8 cellular contexts compared by ENCODE assay signal in genomic region chr17:55238931-55239297, GRCh38. TPM values are rescaled to one million over a fixed set of nuclear protein-coding genes. Genes with fewer than 3 reads are reported as not detected.
DNase-seq lines count a peak whose midpoint lies in the region; ATAC-seq, FAIRE-seq and TF ChIP-seq lines count a peak whose summit lies in the region.

No MANE protein-coding gene starts in this region.

- H3K9me3 ChIP-seq in CD4-positive, alpha-beta memory T cell (ENCODE audit: control insufficient read depth in 1 of 2, low read length in 2 of 2), result no peaks in the 10 kb centered on the region
- H3K9me3 ChIP-seq in pancreas, result no peaks in the 10 kb centered on the region

- ATAC-seq in GM21390 (IDR thresholded peaks at IDR 0.05; ENCODE audit: unreplicated experiment) (peak; percentile 30), pancreas (peak; percentile 12 to 70 (median 51))

- peaks cover 2 to 9% of the 10 kb centered on the region in 2 donors for H3K27me3 Mint-ChIP-seq in CD4-positive, alpha-beta memory T cell

- H3K9me3 Mint-ChIP-seq in CD4-positive, alpha-beta memory T cell, result no peaks in the 10 kb centered on the region

- TF ChIP-seq CTCF in LNCAP (IDR thresholded peaks at IDR 0.05) (0 out of 2 replicates have a peak, but pooled peaks have one; percentile 29), pancreas (IDR thresholded peaks at IDR 0.05) (no peak), GM10248 (IDR thresholded peaks at IDR 0.05; ENCODE audit: control extremely low read depth, extremely low read depth, low read depth, missing control alignments) (no peak)

- DNase-seq in CD4-positive, alpha-beta memory T cell, result no peak
- peak; percentile 2 to 10 for DNase-seq in activated CD4-positive, alpha-beta T cell treated with anti-CD3 and anti-CD28 coated beads, Interleukin-2, amount 50 U/mL, for 48 hours
- peak; percentile 21 for DNase-seq in glomerular visceral epithelial cell (ENCODE audit: extremely low spot score)
- peak in 3 of 6 donors; percentile 10 to 27 (median 13) for DNase-seq in pancreas
- no peak for DNase-seq in GM10248 (ENCODE audit: extremely low spot score)
- no peak for DNase-seq in stimulated activated CD4-positive, alpha-beta T cell treated with anti-CD3 and anti-CD28 coated beads, Interleukin-4, amount 100 ng/mL, for 24 hours

- H3K36me3 Mint-ChIP-seq in CD4-positive, alpha-beta memory T cell, result no peaks in the 10 kb centered on the region

- peak overlapping the region; percentile 79 to 94 (median 93) for H3K27ac Mint-ChIP-seq in CD4-positive, alpha-beta memory T cell

- 1 to 3% methylated on average over 4 of the region's 4 CpGs for WGBS in pancreas, 2 donors

- H3K27me3 ChIP-seq in CD4-positive, alpha-beta memory T cell (ENCODE audit: insufficient read depth, low read length), result no peaks in the 10 kb centered on the region
- no peaks in the 10 kb centered on the region for H3K27me3 ChIP-seq in pancreas

- H3K4me1 ChIP-seq in CD4-positive, alpha-beta memory T cell (ENCODE audit: insufficient read depth, low read length), result peaks cover 28% of the 10 kb centered on the region
- peaks cover 0 to 11% (median 6%) of the 10 kb centered on the region in 3 donors for H3K4me1 ChIP-seq in pancreas

- intact Hi-C loops in CD4-positive, alpha-beta memory T cell (cut with micrococcal nuclease), result loop anchor here (1.0 to 5.0 kb wide), 5 partner anchors 25 to 271 kb away; partner anchors contain the start of genes COX11, HLF and STXBP4
- intact Hi-C loops in pancreas (cut with DNase I), result no loop called here

- no peak for FAIRE-seq in pancreas (lab: Jason Lieb, UNC)

- H3K27ac ChIP-seq in CD4-positive, alpha-beta memory T cell (ENCODE audit: low read depth, low read length), result peak overlapping the region; percentile 47
- H3K27ac ChIP-seq in pancreas, result peak overlapping the region in 2 of 4 donors; percentile 45 to 63

- CTCF ChIA-PET in CD4-positive, alpha-beta memory T cell (lab: Charles Lee; ENCODE audit: partially characterized antibody), result interaction anchor here (1.0 to 7.0 kb wide), 14 partner anchors 9 to 246 kb away, joined by 3 to 109 read pairs (median 5); partner anchors contain the start of gene HLF
- CTCF ChIA-PET in GM10248 (lab: Yijun Ruan, JAX), result interaction anchor here (1.1 kb wide), 1 partner anchor 10 kb away, joined by 3 read pairs; no protein-coding TSS in a partner anchor

- POLR2A ChIA-PET in CD4-positive, alpha-beta memory T cell (lab: Charles Lee; ENCODE audit: partially characterized antibody), result interaction anchor here (0.9 to 4.6 kb wide), 22 partner anchors 12 to 270 kb away, joined by 3 to 119 read pairs (median 6); partner anchors contain the start of genes COX11, HLF, MMD and STXBP4
- POLR2A ChIA-PET in GM10248 (lab: Yijun Ruan, JAX), result no interaction called here

- H3K4me1 Mint-ChIP-seq in CD4-positive, alpha-beta memory T cell, result peaks cover 20 to 31% (median 29%) of the 10 kb centered on the region in 4 donors

- peak overlapping the region; percentile 89 to 95 (median 92) for H3K4me3 Mint-ChIP-seq in CD4-positive, alpha-beta memory T cell

- no peaks in the 10 kb centered on the region for H3K36me3 ChIP-seq in CD4-positive, alpha-beta memory T cell (ENCODE audit: insufficient read depth, low read length)
- no peaks in the 10 kb centered on the region for H3K36me3 ChIP-seq in pancreas

- H3K4me3 ChIP-seq in CD4-positive, alpha-beta memory T cell (ENCODE audit: low read length in 2 of 2), result peak overlapping the region; percentile 20 to 66
- H3K4me3 ChIP-seq in pancreas, result peak overlapping the region in 3 of 4 donors; percentile 34 to 61 (median 46)

RNA-seq across cellular contexts. Expression of gene HLF, which starts 25.8 kb away (rescaled TPM):
- 1 to 10 TPM; 3.5 to 3.9 TPM for total RNA-seq in CD4-positive, alpha-beta memory T cell
- polyA plus RNA-seq in CD4-positive, alpha-beta memory T cell, result 1 to 10 TPM; 3.2 to 3.7 TPM
- 1 to 10 TPM; 1.4 to 4.6 (median 2.2) TPM for total RNA-seq in pancreas
- polyA plus RNA-seq in pancreas, result 1 to 10 TPM; 1.2 to 4.4 TPM

Comparison
In these comparisons a context has a peak if more than half of its experiments do, and no peak if none do; other contexts are left out.
1. DNase-seq: peak in activated CD4-positive, alpha-beta T cell treated with anti-CD3 and anti-CD28 coated beads, Interleukin-2, amount 50 U/mL, for 48 hours (2 of 2) and glomerular visceral epithelial cell (single experiment); none in CD4-positive, alpha-beta memory T cell (0 of 5), GM10248 (single experiment) and stimulated activated CD4-positive, alpha-beta T cell treated with anti-CD3 and anti-CD28 coated beads, Interleukin-4, amount 100 ng/mL, for 24 hours (single experiment).